In the genomic region with DNA sequence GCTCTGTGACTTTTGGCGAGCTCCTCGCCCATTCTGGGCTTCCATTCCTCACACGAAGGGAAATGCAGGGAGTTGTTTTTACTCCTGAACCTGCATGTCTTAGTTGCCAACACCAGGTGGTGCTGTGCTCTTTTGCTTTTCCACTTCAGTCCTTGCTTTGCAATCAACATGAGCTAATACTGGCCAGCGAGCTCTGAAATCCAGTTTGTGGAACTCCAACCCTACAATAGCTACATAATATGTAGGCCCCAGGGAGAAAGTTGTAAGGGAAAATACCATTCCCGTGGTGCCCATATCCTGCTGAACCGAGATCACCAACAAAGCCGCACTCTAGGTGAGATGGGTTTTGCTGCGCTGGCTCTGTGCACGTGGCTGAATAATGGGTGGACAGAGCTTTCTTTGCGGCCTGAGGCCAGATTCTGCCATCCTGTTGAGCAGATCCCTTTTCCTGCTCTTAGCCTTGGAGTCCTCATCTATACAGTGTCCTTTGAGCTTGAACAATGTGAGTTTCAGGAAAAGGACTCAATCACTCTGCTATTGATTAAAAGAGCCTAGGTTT, we compare ENCODE assay signal across 9 cellular contexts. TPM values are rescaled to one million over a fixed set of nuclear protein-coding genes. Genes with fewer than 3 reads are reported as not detected.
DNase-seq lines count a peak whose midpoint lies in the region; ATAC-seq, FAIRE-seq and TF ChIP-seq lines count a peak whose summit lies in the region.
"Had no signal": no experiment of that assay in that cellular context is flagged by ENCODE, and none has a peak within 500 bp of the region (broad histone marks: within the 10 kb centered on the region; RNA-seq: fewer than 3 reads in every experiment).

No MANE protein-coding gene starts in this region.

- H3K9me3 ChIP-seq in Panc1 (ENCODE audit: control insufficient read depth, insufficient read depth, low read depth, low read length) (no peaks in the 10 kb centered on the region), pancreas (no peaks in the 10 kb centered on the region)
- H3K9me3 ChIP-seq: BLaER1 had no signal

- WGBS in pancreas, 2 donors, result 43 to 48% methylated on average over 10 of the region's 10 CpGs

- DNase-seq in NCI-H1436 (lab: John Stamatoyannopoulos, UW) (peak; percentile 11), NCI-H1436 treated with DMSO at 0.1 percent for 48 hours (lab: John Stamatoyannopoulos, UW) (no peak), HuH-7 (ENCODE audit: low spot score) (peak; percentile 80), Panc1 (ENCODE audit: low read depth, low spot score) (peak; percentile 61), globus pallidus (ENCODE audit: low spot score) (peak; percentile 83), pancreas (peak in 3 of 6 donors; percentile 41 to 73 (median 53))
- DNase-seq in activated naive CD4-positive, alpha-beta T cell treated with Interleukin-2 at 50 U/mL for 16 hours, result peak; percentile 34

- peaks cover 22% of the 10 kb centered on the region for H3K4me1 ChIP-seq in Panc1 (ENCODE audit: control insufficient read depth, insufficient read depth, low read length)
- H3K4me1 ChIP-seq in pancreas, result peaks cover 0 to 5% (median 4%) of the 10 kb centered on the region in 3 donors

- POLR2A ChIA-PET in Panc1 (lab: Charles Lee), result interaction anchor here (0.5 to 0.6 kb wide), 3 partner anchors 25 to 265 kb away, joined by 4 to 15 read pairs (median 5); a partner anchor contains a TSS

- in situ Hi-C loops in Panc1 (cut with HindIII; ENCODE audit: low pct_unique_long_range_greater_than_20kb, low sequenced_read_pairs), result no loop called here

- intact Hi-C loops in Panc1 (cut with micrococcal nuclease; ENCODE audit: unreplicated experiment), result loop anchor here (5.0 kb wide), 2 partner anchors 59 to 264 kb away; no protein-coding TSS in a partner anchor
- intact Hi-C loops in pancreas (cut with DNase I), result loop anchor here in 2 of 3 donors (5.0 to 10.0 kb wide), 2 partner anchors 261 to 264 kb away; no protein-coding TSS in a partner anchor

- H3K36me3 ChIP-seq in Panc1 (ENCODE audit: control insufficient read depth, insufficient read depth, low read length), result peaks cover 5% of the 10 kb centered on the region; the same call in 1 of the 2 replicates
- H3K36me3 ChIP-seq in pancreas, result peaks cover 0 to 6% (median 0%) of the 10 kb centered on the region in 3 donors

- TF ChIP-seq CTCF in Panc1 (IDR thresholded peaks at IDR 0.05), result peak; percentile 83
- peak; percentile 46 to 79 (median 78) for TF ChIP-seq CTCF in pancreas (IDR thresholded peaks at IDR 0.05)

- H3K27ac ChIP-seq in Panc1 (ENCODE audit: low read length) (peak overlapping the region; percentile 69; the same call in 1 of the 2 replicates), pancreas (no peak overlapping the region)
- H3K27ac ChIP-seq: BLaER1 had no signal

- H3K4me3 ChIP-seq in Panc1 (ENCODE audit: low read depth in 2 of 2, low read length in 2 of 2), result no peak overlapping the region
- H3K4me3 ChIP-seq in pancreas, result no peak overlapping the region
- H3K4me3 ChIP-seq: BLaER1 had no signal

- no peak for FAIRE-seq in pancreas (lab: Jason Lieb, UNC)

- ATAC-seq in Panc1, result peak; percentile 89
- ATAC-seq in pancreas, result peak; percentile 77 to 91 (median 86)
- ATAC-seq in HG03439 (IDR thresholded peaks at IDR 0.05; ENCODE audit: unreplicated experiment), result no peak

- CTCF ChIA-PET in Panc1 (lab: Charles Lee), result interaction anchor here (0.6 to 1.6 kb wide), 21 partner anchors 9 to 339 kb away, joined by 3 to 16 read pairs (median 3); no protein-coding TSS in a partner anchor

- no TSS peak for BruUV-seq in Panc1 (replicated peaks; lab: Mats Ljungman, UMichigan)

- H3K27me3 ChIP-seq in Panc1 (ENCODE audit: control insufficient read depth, insufficient read depth, low read length), result no peaks in the 10 kb centered on the region
- no peaks in the 10 kb centered on the region for H3K27me3 ChIP-seq in pancreas
- H3K27me3 ChIP-seq: BLaER1 had no signal

RNA-seq across cellular contexts. Expression of a gene that starts 25.0 kb away (rescaled TPM):
- total RNA-seq in Panc1 (2021; ENCODE audit: unreplicated experiment) (11.9 TPM), pancreas (1 to 10 TPM; 3.2 to 5.0 (median 4.3) TPM)
- polyA plus RNA-seq in Panc1 (2012; ENCODE audit: insufficient read length), result 6.0 TPM
- polyA plus RNA-seq in pancreas, result 1 to 10 TPM; 3.7 to 7.9 TPM

RNA-seq across cellular contexts. Expression of a gene that starts 25.2 kb away (rescaled TPM):
- total RNA-seq in Panc1 (2021; ENCODE audit: unreplicated experiment) (15.1 TPM), pancreas (10 to 100 TPM; 14.2 to 29.9 (median 19.5) TPM)
- polyA plus RNA-seq in Panc1 (2012; ENCODE audit: insufficient read length), result 13.9 TPM
- 10 to 100 TPM; 17.2 to 26.7 TPM for polyA plus RNA-seq in pancreas
